Comparison of ENCODE assay signal across 32 cellular contexts in genomic region chr3:10668077-10668476, GRCh38.
"Had no signal": no experiment of that assay in that cellular context is flagged by ENCODE, and none has a peak within 500 bp of the region (broad histone marks: within the 10 kb centered on the region; RNA-seq: fewer than 3 reads in every experiment).

No MANE protein-coding gene starts in this region.

- H3K27me3 Mint-ChIP-seq: activated CD4-positive, alpha-beta T cell treated with anti-CD3 and anti-CD28 coated beads, Interleukin-2, amount 10 ng/mL, durations not matched to agents 24 days and 14 days had no signal

- H3K27me3 ChIP-seq: colonic mucosa had no signal

- H3K27ac Mint-ChIP-seq: activated CD4-positive, alpha-beta memory T cell treated with anti-CD3 and anti-CD28 coated beads, Interleukin-2, amount 10 ng/mL, durations not matched to agents 7 days and 5 days; activated CD4-positive, alpha-beta T cell treated with anti-CD3 and anti-CD28 coated beads for 36 hours; activated CD4-positive, alpha-beta T cell treated with anti-CD3 and anti-CD28 coated beads, Interleukin-2, amount 10 ng/mL, durations not matched to agents 24 days and 14 days; activated naive CD4-positive, alpha-beta T cell treated with anti-CD3 and anti-CD28 coated beads, Interleukin-2, amount 10 ng/mL, durations not matched to agents 7 days and 5 days; activated naive CD4-positive, alpha-beta T cell treated with anti-CD3 and anti-CD28 coated beads, Interleukin-2, amount 50 U/mL, for 72 hours; activated naive CD8-positive, alpha-beta T cell treated with anti-CD3 and anti-CD28 coated beads, Interleukin-2, amount 10 ng/mL, durations not matched to agents 7 days and 5 days; activated T-cell treated with anti-CD3 and anti-CD28 coated beads, Interleukin-2, amount 50 U/mL, for 24 hours; activated T-cell treated with anti-CD3 and anti-CD28 coated beads, Interleukin-2, amount 50 U/mL, for 72 hours; effector memory CD8-positive, alpha-beta T cell; T-helper 17 cell; T-helper 2 cell treated with Interferon-gamma antibody and Interleukin-4, amounts not matched to agents 5 μg/mL and 100 μg/mL, for 36 hours had no signal

- H3K27ac ChIP-seq: ascending aorta, breast epithelium, cardiac muscle cell, colonic mucosa, esophagus muscularis mucosa, foreskin keratinocyte, gastrocnemius medialis, heart left ventricle had no signal

- H3K36me3 ChIP-seq: ascending aorta, breast epithelium, cardiac muscle cell, colonic mucosa, esophagus muscularis mucosa, gastrocnemius medialis, heart left ventricle had no signal

- H3K9me3 Mint-ChIP-seq: activated CD4-positive, alpha-beta memory T cell treated with anti-CD3 and anti-CD28 coated beads, Interleukin-2, amount 10 ng/mL, durations not matched to agents 7 days and 5 days; activated CD4-positive, alpha-beta T cell treated with anti-CD3 and anti-CD28 coated beads, Interleukin-2, amount 10 ng/mL, durations not matched to agents 24 days and 14 days; activated naive CD4-positive, alpha-beta T cell treated with anti-CD3 and anti-CD28 coated beads, Interleukin-2, amount 10 ng/mL, durations not matched to agents 7 days and 5 days; activated naive CD4-positive, alpha-beta T cell treated with anti-CD3 and anti-CD28 coated beads, Interleukin-2, amount 50 U/mL, for 72 hours; activated naive CD8-positive, alpha-beta T cell treated with anti-CD3 and anti-CD28 coated beads, Interleukin-2, amount 10 ng/mL, durations not matched to agents 7 days and 5 days; activated T-cell treated with anti-CD3 and anti-CD28 coated beads, Interleukin-2, amount 50 U/mL, for 24 hours; activated T-cell treated with anti-CD3 and anti-CD28 coated beads, Interleukin-2, amount 50 U/mL, for 72 hours; effector memory CD8-positive, alpha-beta T cell; T-helper 2 cell treated with Interferon-gamma antibody and Interleukin-4, amounts not matched to agents 5 μg/mL and 100 μg/mL, for 36 hours had no signal

- H3K4me1 ChIP-seq: ascending aorta, breast epithelium, colonic mucosa, esophagus muscularis mucosa, foreskin keratinocyte, gastrocnemius medialis had no signal

- H3K4me3 Mint-ChIP-seq: activated CD4-positive, alpha-beta memory T cell treated with anti-CD3 and anti-CD28 coated beads, Interleukin-2, amount 10 ng/mL, durations not matched to agents 7 days and 5 days; activated CD4-positive, alpha-beta T cell treated with anti-CD3 and anti-CD28 coated beads for 36 hours; activated CD4-positive, alpha-beta T cell treated with anti-CD3 and anti-CD28 coated beads, Interleukin-2, amount 10 ng/mL, durations not matched to agents 24 days and 14 days; activated naive CD4-positive, alpha-beta T cell treated with anti-CD3 and anti-CD28 coated beads, Interleukin-2, amount 10 ng/mL, durations not matched to agents 7 days and 5 days; activated naive CD8-positive, alpha-beta T cell treated with anti-CD3 and anti-CD28 coated beads, Interleukin-2, amount 10 ng/mL, durations not matched to agents 7 days and 5 days; activated T-cell treated with anti-CD3 and anti-CD28 coated beads, Interleukin-2, amount 50 U/mL, for 24 hours; activated T-cell treated with anti-CD3 and anti-CD28 coated beads, Interleukin-2, amount 50 U/mL, for 72 hours; effector memory CD8-positive, alpha-beta T cell; T-helper 17 cell; T-helper 2 cell treated with Interferon-gamma antibody and Interleukin-4, amounts not matched to agents 5 μg/mL and 100 μg/mL, for 36 hours had no signal

- H3K9me3 ChIP-seq: ascending aorta, breast epithelium, colonic mucosa, esophagus muscularis mucosa, gastrocnemius medialis, heart left ventricle had no signal

- DNase-seq: activated CD4-positive, alpha-beta memory T cell treated with anti-CD3 and anti-CD28 coated beads, Interleukin-2, amount 10 ng/mL, durations not matched to agents 7 days and 5 days; activated CD4-positive, alpha-beta T cell treated with anti-CD3 and anti-CD28 coated beads, Interleukin-2, amount 10 ng/mL, durations not matched to agents 24 days and 14 days; activated CD4-positive, alpha-beta T cell treated with anti-CD3 and anti-CD28 coated beads, Interleukin-2, amount 50 U/mL, for 4 hours; activated CD4-positive, CD25-positive, alpha-beta regulatory T cell; activated CD4-positive, CD25-positive, alpha-beta regulatory T cell treated with anti-CD3 and anti-CD28 coated beads, Interleukin-2, amount 50 U/mL, for 72 hours; activated CD8-positive, alpha-beta memory T cell treated with anti-CD3 and anti-CD28 coated beads, Interleukin-2, amount 50 U/mL, for 48 hours; activated gamma-delta T cell; activated naive CD4-positive, alpha-beta T cell; activated naive CD4-positive, alpha-beta T cell treated with anti-CD3 and anti-CD28 coated beads, Interleukin-2, amount 10 ng/mL, durations not matched to agents 7 days and 5 days; activated naive CD8-positive, alpha-beta T cell treated with anti-CD3 and anti-CD28 coated beads, Interleukin-2, amount 10 ng/mL, durations not matched to agents 7 days and 5 days; activated T-cell treated with anti-CD3 and anti-CD28 coated beads for 4 hours; activated T-cell treated with anti-CD3 and anti-CD28 coated beads, Interleukin-2, amount 50 U/mL, for 24 hours; activated T-cell treated with anti-CD3 and anti-CD28 coated beads, Interleukin-2, amount 50 U/mL, for 72 hours; central memory CD4-positive, alpha-beta T cell; cerebellar nuclear complex; colonic mucosa; effector memory CD8-positive, alpha-beta T cell; erythroblast; foreskin keratinocyte; gastrocnemius medialis; glutamatergic neuron; heart left ventricle; T-helper 17 cell; T1000 had no signal

- H3K36me3 Mint-ChIP-seq: activated naive CD4-positive, alpha-beta T cell treated with anti-CD3 and anti-CD28 coated beads, Interleukin-2, amount 10 ng/mL, durations not matched to agents 7 days and 5 days; activated naive CD4-positive, alpha-beta T cell treated with anti-CD3 and anti-CD28 coated beads, Interleukin-2, amount 50 U/mL, for 72 hours; activated naive CD8-positive, alpha-beta T cell treated with anti-CD3 and anti-CD28 coated beads, Interleukin-2, amount 10 ng/mL, durations not matched to agents 7 days and 5 days; brain had no signal

- ATAC-seq: activated CD4-positive, alpha-beta T cell treated with anti-CD3 and anti-CD28 coated beads for 36 hours; activated naive CD4-positive, alpha-beta T cell treated with anti-CD3 and anti-CD28 coated beads, Interleukin-2, amount 50 U/mL, for 72 hours; activated T-cell treated with anti-CD3 and anti-CD28 coated beads, Interleukin-2, amount 50 U/mL, for 72 hours; effector memory CD8-positive, alpha-beta T cell; foreskin keratinocyte; gastrocnemius medialis; heart left ventricle; T-helper 17 cell had no signal

- H3K4me3 ChIP-seq: ascending aorta, breast epithelium, cardiac muscle cell, colonic mucosa, esophagus muscularis mucosa, gastrocnemius medialis, heart left ventricle had no signal

- H3K4me1 Mint-ChIP-seq: activated CD4-positive, alpha-beta T cell treated with anti-CD3 and anti-CD28 coated beads, Interleukin-2, amount 10 ng/mL, durations not matched to agents 24 days and 14 days had no signal
